In the genomic region with DNA sequence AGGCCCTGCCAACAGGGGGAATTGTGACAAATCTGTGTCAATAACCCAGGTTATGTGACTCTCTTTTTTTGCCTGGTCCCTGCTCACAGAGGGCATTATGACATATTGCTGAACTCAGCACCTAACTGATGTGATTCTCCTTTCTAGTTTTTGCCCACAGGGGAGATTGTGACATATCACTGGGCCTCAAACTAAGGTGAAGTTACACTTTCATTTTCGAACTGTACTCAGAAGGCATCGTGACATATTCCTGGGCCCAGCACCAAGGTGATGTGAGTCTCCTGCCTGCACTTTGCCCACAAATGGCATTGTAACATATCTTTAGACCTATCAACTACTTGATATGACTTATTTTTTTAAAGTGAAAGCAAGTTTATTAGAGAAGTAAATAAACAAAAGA, we compare ENCODE assay signal across 17 cellular contexts.
A peak's percentile ranks its signal among the peaks of the same experiment; 100 is the strongest.
DNase-seq lines count a peak whose midpoint lies in the region; TF ChIP-seq lines count a peak whose summit lies in the region.
"Had no signal": no experiment of that assay in that cellular context is flagged by ENCODE, and none has a peak within 500 bp of the region (broad histone marks: within the 10 kb centered on the region; RNA-seq: fewer than 3 reads in every experiment).

No MANE protein-coding gene starts in this region.

- no peaks in the 10 kb centered on the region for H3K9me3 ChIP-seq in esophagus muscularis mucosa

- CTCF ChIA-PET in HEK293T (lab: Yijun Ruan, JAX): no interaction called here

- no peaks in the 10 kb centered on the region for H3K36me3 Mint-ChIP-seq in activated CD4-positive, alpha-beta T cell treated with anti-CD3 and anti-CD28 coated beads, Interleukin-2, amount 10 ng/mL, durations not matched to agents 24 days and 14 days (ENCODE audit: low read depth)
- H3K36me3 Mint-ChIP-seq: CD8-positive, alpha-beta T cell had no signal

- H3K4me1 ChIP-seq in esophagus muscularis mucosa: no peaks in the 10 kb centered on the region
- H3K4me1 ChIP-seq: A549; BLaER1 treated with 17β-estradiol and CSF1 and Interleukin-3, amounts not matched to agents 10 nM and 100 nM had no signal

- no peak overlapping the region for H3K4me3 ChIP-seq in esophagus muscularis mucosa
- H3K4me3 ChIP-seq: A549; BLaER1 treated with 17β-estradiol and CSF1 and Interleukin-3, amounts not matched to agents 10 nM and 100 nM had no signal

- H3K9me3 Mint-ChIP-seq in activated CD4-positive, alpha-beta T cell treated with anti-CD3 and anti-CD28 coated beads, Interleukin-2, amount 10 ng/mL, durations not matched to agents 24 days and 14 days: peaks cover 22% of the 10 kb centered on the region

- no peaks in the 10 kb centered on the region for H3K4me1 Mint-ChIP-seq in activated CD4-positive, alpha-beta T cell treated with anti-CD3 and anti-CD28 coated beads, Interleukin-2, amount 10 ng/mL, durations not matched to agents 24 days and 14 days
- H3K4me1 Mint-ChIP-seq: B cell had no signal

- no peaks in the 10 kb centered on the region for H3K27me3 Mint-ChIP-seq in activated CD4-positive, alpha-beta T cell treated with anti-CD3 and anti-CD28 coated beads, Interleukin-2, amount 10 ng/mL, durations not matched to agents 24 days and 14 days
- H3K27me3 Mint-ChIP-seq: B cell; CD4-positive, alpha-beta T cell had no signal

- peak; percentile 5 for DNase-seq in activated CD4-positive, alpha-beta T cell treated with anti-CD3 and anti-CD28 coated beads, Interleukin-2, amount 10 ng/mL, durations not matched to agents 24 days and 14 days
- DNase-seq in activated CD4-positive, alpha-beta T cell treated with anti-CD3 and anti-CD28 coated beads, Interleukin-2, amount 50 U/mL, for 48 hours: no peak
- peak; percentile 22 for DNase-seq in OCI-M1 (lab: John Stamatoyannopoulos, UW)
- DNase-seq in esophagus muscularis mucosa (ENCODE audit: extremely low spot score): peak; percentile 53
- no peak for DNase-seq in DMS153 (lab: John Stamatoyannopoulos, UW)
- no peak for DNase-seq in HEK293T (ENCODE audit: extremely low spot score)
- DNase-seq: AML-193; CD4-positive, alpha-beta T cell; CD8-positive, alpha-beta T cell; DMS 273 treated with DMSO at 0.1 percent for 48 hours; DMS79 treated with DMSO at 0.1 percent for 48 hours; GF-D8 had no signal

- TF ChIP-seq POLR2A in esophagus muscularis mucosa (IDR thresholded peaks at IDR 0.05; ENCODE audit: low read depth): no peak

- 82% methylated on average over 2 of the region's 2 CpGs for WGBS in esophagus muscularis mucosa

- no peak for TF ChIP-seq EP300 in esophagus muscularis mucosa (IDR thresholded peaks at IDR 0.05)

- no peak overlapping the region for H3K4me3 Mint-ChIP-seq in activated CD4-positive, alpha-beta T cell treated with anti-CD3 and anti-CD28 coated beads, Interleukin-2, amount 10 ng/mL, durations not matched to agents 24 days and 14 days
- H3K4me3 Mint-ChIP-seq: B cell; CD4-positive, alpha-beta T cell; CD8-positive, alpha-beta T cell had no signal

- POLR2A ChIA-PET in HEK293T (lab: Yijun Ruan, JAX): no interaction called here

- intact Hi-C loops in activated CD4-positive, alpha-beta T cell treated with anti-CD3 and anti-CD28 coated beads, Interleukin-2, amount 10 ng/mL, durations not matched to agents 24 days and 14 days (cut with micrococcal nuclease): no loop called here
- intact Hi-C loops in esophagus muscularis mucosa (cut with DNase I): no loop called here

- H3K27me3 ChIP-seq in esophagus muscularis mucosa: no peaks in the 10 kb centered on the region
- H3K27me3 ChIP-seq: BLaER1 treated with 17β-estradiol and CSF1 and Interleukin-3, amounts not matched to agents 10 nM and 100 nM had no signal

- H3K27ac Mint-ChIP-seq in activated CD4-positive, alpha-beta T cell treated with anti-CD3 and anti-CD28 coated beads, Interleukin-2, amount 10 ng/mL, durations not matched to agents 24 days and 14 days: no peak overlapping the region
- H3K27ac Mint-ChIP-seq: B cell; CD4-positive, alpha-beta T cell; CD8-positive, alpha-beta T cell had no signal

- no peak for TF ChIP-seq CTCF in esophagus muscularis mucosa (IDR thresholded peaks at IDR 0.05)

- no peak overlapping the region for H3K27ac ChIP-seq in esophagus muscularis mucosa (replicated peaks in 1 of 4)
- H3K27ac ChIP-seq: 22Rv1; A549; BLaER1 treated with 17β-estradiol and CSF1 and Interleukin-3, amounts not matched to agents 10 nM and 100 nM; C4-2B had no signal

- no peaks in the 10 kb centered on the region for H3K36me3 ChIP-seq in esophagus muscularis mucosa
- H3K36me3 ChIP-seq: BLaER1 treated with 17β-estradiol and CSF1 and Interleukin-3, amounts not matched to agents 10 nM and 100 nM had no signal

TF ChIP-seq in HEK293T, 16 proteins besides CTCF, POLR2A, EP300 and RAD21:
- TF ChIP-seq ZNF384 (IDR thresholded peaks at IDR 0.05) (no peak), ELF4 (IDR thresholded peaks at IDR 0.05) (no peak), SUZ12 (IDR thresholded peaks at IDR 0.05) (no peak), FOXK2 (IDR thresholded peaks at IDR 0.05) (no peak), LEF1 (IDR thresholded peaks at IDR 0.05; ENCODE audit: borderline replicate concordance) (no peak), NFRKB (IDR thresholded peaks at IDR 0.05) (no peak), L3MBTL2 (conservative IDR thresholded peaks at IDR 0.05) (no peak), ARNT (IDR thresholded peaks at IDR 0.05) (no peak), FOXA1 (IDR thresholded peaks at IDR 0.05) (no peak), BHLHE40 (IDR thresholded peaks at IDR 0.05; ENCODE audit: borderline replicate concordance) (no peak), TARDBP (IDR thresholded peaks at IDR 0.05) (no peak), FOXM1 (IDR thresholded peaks at IDR 0.05; ENCODE audit: borderline replicate concordance) (no peak), CTBP1 (IDR thresholded peaks at IDR 0.05; ENCODE audit: borderline replicate concordance) (no peak), HDGF (IDR thresholded peaks at IDR 0.05; ENCODE audit: borderline replicate concordance) (no peak), SP1 (IDR thresholded peaks at IDR 0.05) (no peak)
- TF ChIP-seq, protein P1, sequence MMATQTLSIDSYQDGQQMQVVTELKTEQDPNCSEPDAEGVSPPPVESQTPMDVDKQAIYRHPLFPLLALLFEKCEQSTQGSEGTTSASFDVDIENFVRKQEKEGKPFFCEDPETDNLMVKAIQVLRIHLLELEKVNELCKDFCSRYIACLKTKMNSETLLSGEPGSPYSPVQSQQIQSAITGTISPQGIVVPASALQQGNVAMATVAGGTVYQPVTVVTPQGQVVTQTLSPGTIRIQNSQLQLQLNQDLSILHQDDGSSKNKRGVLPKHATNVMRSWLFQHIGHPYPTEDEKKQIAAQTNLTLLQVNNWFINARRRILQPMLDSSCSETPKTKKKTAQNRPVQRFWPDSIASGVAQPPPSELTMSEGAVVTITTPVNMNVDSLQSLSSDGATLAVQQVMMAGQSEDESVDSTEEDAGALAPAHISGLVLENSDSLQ (IDR thresholded peaks at IDR 0.05): no peak

Comparison
In these comparisons a context has a peak if more than half of its experiments do, and no peak if none do; other contexts are left out.
1. DNase-seq: peak in activated CD4-positive, alpha-beta T cell treated with anti-CD3 and anti-CD28 coated beads, Interleukin-2, amount 10 ng/mL, durations not matched to agents 24 days and 14 days (single experiment), OCI-M1 (single experiment) and esophagus muscularis mucosa (single experiment); none in activated CD4-positive, alpha-beta T cell treated with anti-CD3 and anti-CD28 coated beads, Interleukin-2, amount 50 U/mL, for 48 hours (0 of 2), DMS153 (single experiment) and HEK293T (single experiment).